In genomic region chr9:14314424-14314928, GRCh38 we compare ENCODE assay signal across 8 cellular contexts. TPM values are rescaled to one million over a fixed set of nuclear protein-coding genes. Genes with fewer than 3 reads are reported as not detected.
A peak's percentile ranks its signal among the peaks of the same experiment; 100 is the strongest.
DNase-seq lines count a peak whose midpoint lies in the region; ATAC-seq and TF ChIP-seq lines count a peak whose summit lies in the region.

No MANE protein-coding gene starts in this region.

- H3K27ac Mint-ChIP-seq in dendritic cell treated with granulocyte-macrophage colony-stimulating factor and Interleukin-4, amounts not matched to agents 40 ng/mL and 50 ng/mL, for 4 days, result no peak overlapping the region

- H3K27me3 ChIP-seq in HL-60 (ENCODE audit: insufficient read depth, poor library complexity, severe bottlenecking), result no peaks in the 10 kb centered on the region
- no peaks in the 10 kb centered on the region for H3K27me3 ChIP-seq in RWPE2 (ENCODE audit: insufficient read depth, poor library complexity, severe bottlenecking)
- H3K27me3 ChIP-seq in left lung, result peaks cover 0 to 72% of the 10 kb centered on the region in 2 donors
- peaks cover 0 to 44% (median 10%) of the 10 kb centered on the region in 3 donors for H3K27me3 ChIP-seq in stomach

- peaks cover 27% of the 10 kb centered on the region for H3K4me1 Mint-ChIP-seq in dendritic cell treated with granulocyte-macrophage colony-stimulating factor and Interleukin-4, amounts not matched to agents 40 ng/mL and 50 ng/mL, for 4 days (ENCODE audit: low read depth)

- no peaks in the 10 kb centered on the region for H3K9me3 Mint-ChIP-seq in dendritic cell treated with granulocyte-macrophage colony-stimulating factor and Interleukin-4, amounts not matched to agents 40 ng/mL and 50 ng/mL, for 4 days

- DNase-seq in ELF-1 (ENCODE audit: low read depth, low spot score) (peak; percentile 56), HL-60 (ENCODE audit: low read depth in 1 of 2, low spot score in 1 of 2) (no peak), RWPE2 (ENCODE audit: low spot score) (peak; percentile 88), left lung (peak; percentile 51 to 74), stomach (peak; percentile 78), MV-4-11 (lab: John Stamatoyannopoulos, UW) (no peak)
- DNase-seq in activated CD8-positive, alpha-beta memory T cell treated with anti-CD3 and anti-CD28 coated beads, Interleukin-2, amount 50 U/mL, for 48 hours, result no peak

- H3K36me3 ChIP-seq in RWPE2 (ENCODE audit: low read depth) (peaks cover 16% of the 10 kb centered on the region), left lung (no peaks in the 10 kb centered on the region), stomach (no peaks in the 10 kb centered on the region)

- H3K27ac ChIP-seq in HL-60 (replicated peaks) (no peak overlapping the region), RWPE2 (ENCODE audit: poor library complexity, severe bottlenecking) (peak overlapping the region; percentile 96), left lung (peak overlapping the region; percentile 92 to 96), stomach (peak overlapping the region; percentile 94 to 99 (median 98))

- H3K9me3 ChIP-seq in RWPE2 (ENCODE audit: severe bottlenecking), result no peaks in the 10 kb centered on the region
- H3K9me3 ChIP-seq in left lung, result no peaks in the 10 kb centered on the region
- no peaks in the 10 kb centered on the region for H3K9me3 ChIP-seq in stomach

- H3K4me3 Mint-ChIP-seq in dendritic cell treated with granulocyte-macrophage colony-stimulating factor and Interleukin-4, amounts not matched to agents 40 ng/mL and 50 ng/mL, for 4 days, result peak overlapping the region; percentile 69

- H3K4me3 ChIP-seq in HL-60 (replicated peaks; ENCODE audit: insufficient read depth, low read length), result peak overlapping the region; percentile 10; the same call in 1 of the 2 replicates
- H3K4me3 ChIP-seq in RWPE2 (ENCODE audit: severe bottlenecking), result peak overlapping the region; percentile 83
- peak overlapping the region; percentile 57 to 64 for H3K4me3 ChIP-seq in left lung
- H3K4me3 ChIP-seq in stomach, result peak overlapping the region; percentile 62 to 86 (median 76)

- intact Hi-C loops in dendritic cell treated with granulocyte-macrophage colony-stimulating factor and Interleukin-4, amounts not matched to agents 40 ng/mL and 50 ng/mL, for 4 days (cut with micrococcal nuclease), result no loop called here
- intact Hi-C loops in left lung (cut with DNase I), result no loop called here
- intact Hi-C loops in stomach (cut with DNase I; ENCODE audit: low total_unique reads), result no loop called here

- TF ChIP-seq POLR2A in stomach (IDR thresholded peaks at IDR 0.05), result peak in 2 of 4 donors; percentile 29 to 33

- peaks cover 72% of the 10 kb centered on the region for H3K27me3 Mint-ChIP-seq in dendritic cell treated with granulocyte-macrophage colony-stimulating factor and Interleukin-4, amounts not matched to agents 40 ng/mL and 50 ng/mL, for 4 days

- H3K4me1 ChIP-seq in RWPE2 (ENCODE audit: insufficient read depth, poor library complexity, severe bottlenecking) (peaks cover 33% of the 10 kb centered on the region), left lung (peaks cover 9 to 39% of the 10 kb centered on the region in 2 donors), stomach (peaks cover 16 to 56% (median 31%) of the 10 kb centered on the region in 4 donors)

- no peak for TF ChIP-seq CTCF in HL-60 (IDR thresholded peaks at IDR 0.05; ENCODE audit: insufficient read depth, low read length)
- no peak for TF ChIP-seq CTCF in RWPE2 (IDR thresholded peaks at IDR 0.05; ENCODE audit: poor library complexity, severe bottlenecking)
- TF ChIP-seq CTCF in left lung (IDR thresholded peaks at IDR 0.05), result no peak
- TF ChIP-seq CTCF in stomach (IDR thresholded peaks at IDR 0.05), result peak in 1 of 7 experiments; percentile 17

- TF ChIP-seq EP300 in stomach (IDR thresholded peaks at IDR 0.05), result no peak

- no peaks in the 10 kb centered on the region for H3K36me3 Mint-ChIP-seq in dendritic cell treated with granulocyte-macrophage colony-stimulating factor and Interleukin-4, amounts not matched to agents 40 ng/mL and 50 ng/mL, for 4 days (ENCODE audit: low read depth)

- 0 to 1% (median 1%) methylated on average over 21 of the region's 21 CpGs for WGBS in stomach, 5 donors

- ATAC-seq in RWPE2 (ENCODE audit: low read depth) (peak; percentile 43), left lung (peak; percentile 63)

RNA-seq across cellular contexts. Expression of gene NFIB, which starts 0.5 kb away (rescaled TPM):
- total RNA-seq in left lung (10 to 100 TPM; 88.8 to 97.9 TPM), stomach (100 to 1,000 TPM in 4 of 5 donors, 10 to 100 TPM in 1; 30.1 to 624 (median 148) TPM)
- polyA plus RNA-seq in stomach, result 1 to 10 TPM; 6.7 to 9.4 (median 7.7) TPM

Comparison
In these comparisons a context has a peak if more than half of its experiments do, and no peak if none do; other contexts are left out.
1. DNase-seq: peak in ELF-1 (single experiment), RWPE2 (single experiment), left lung (2 of 2) and stomach (single experiment); none in HL-60 (0 of 2), MV-4-11 (single experiment) and activated CD8-positive, alpha-beta memory T cell treated with anti-CD3 and anti-CD28 coated beads, Interleukin-2, amount 50 U/mL, for 48 hours (single experiment).
2. H3K4me3 ChIP-seq: peak in every context shown above with its lines; median percentile 83 in RWPE2; 76 in stomach; 60 in left lung; 10 in HL-60.